8 cellular contexts compared by ENCODE assay signal in the genomic region with DNA sequence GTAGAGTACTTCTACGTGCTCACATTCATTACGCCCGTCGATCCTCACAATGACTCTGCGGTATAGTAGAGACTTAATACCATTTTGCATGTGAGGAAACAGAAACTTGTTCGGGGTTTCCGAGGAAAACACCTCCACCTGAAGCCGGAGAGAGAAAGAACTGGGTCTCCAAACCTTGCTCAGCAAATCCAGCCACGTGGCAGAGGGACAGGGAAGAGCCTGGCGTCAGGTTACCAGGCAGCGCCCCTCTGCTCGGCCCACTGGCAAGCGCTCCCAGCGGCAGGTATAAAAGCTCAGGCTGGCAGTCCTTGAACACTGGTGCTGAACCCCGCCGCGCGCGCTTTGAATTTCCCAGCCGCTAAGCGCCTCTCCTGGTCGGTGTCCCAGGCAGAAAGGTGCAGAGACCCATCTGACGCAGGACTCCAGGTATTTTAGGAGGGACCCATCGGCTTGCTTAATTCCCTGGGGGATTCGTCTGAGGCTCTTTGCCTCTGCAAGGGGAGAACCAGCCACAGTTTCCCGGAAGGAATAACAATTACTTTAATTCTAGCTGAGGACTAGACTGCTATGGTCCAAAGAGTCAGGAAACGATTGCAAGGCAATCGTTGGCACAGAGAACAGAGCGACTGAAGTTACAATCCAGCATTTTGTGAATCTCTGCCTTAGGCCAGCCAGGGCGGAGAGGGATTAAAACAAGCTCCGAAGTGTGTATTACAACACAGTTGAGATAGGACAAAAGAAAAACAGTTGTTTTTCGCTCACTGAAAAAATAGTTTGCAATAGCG.
A peak's percentile ranks its signal among the peaks of the same experiment; 100 is the strongest.
DNase-seq lines count a peak whose midpoint lies in the region; ATAC-seq lines count a peak whose summit lies in the region.

A gene with protein sequence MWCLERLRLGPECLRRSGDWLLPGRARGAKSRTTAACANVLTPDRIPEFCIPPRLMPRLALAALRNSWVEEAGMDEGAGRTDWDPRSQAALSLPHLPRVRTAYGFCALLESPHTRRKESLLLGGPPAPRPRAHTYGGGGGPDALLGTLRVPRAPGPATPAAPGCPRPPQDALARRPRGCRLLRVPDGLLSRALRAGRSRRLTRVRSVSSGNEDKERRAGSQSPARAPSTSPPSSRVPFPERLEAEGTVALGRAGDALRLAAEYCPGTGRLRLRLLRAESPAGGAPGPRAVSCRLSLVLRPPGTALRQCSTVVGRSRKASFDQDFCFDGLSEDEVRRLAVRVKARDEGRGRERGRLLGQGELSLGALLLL (plus strand): TSS at position 315 of the 785 bp plus-strand sequence. CDS start 637 bp downstream, outside the sequence.

- peak; percentile 58 for DNase-seq in EH (ENCODE audit: low read depth)
- DNase-seq in KBM-7 = peak; percentile 78
- DNase-seq in T follicular helper cell (ENCODE audit: low read depth) = peak; percentile 41
- DNase-seq in anterior cingulate cortex (lab: John Stamatoyannopoulos, UW) = peak in 31 of 58 donors; percentile 7 to 56 (median 24)
- peak; percentile 20 for DNase-seq in hepatic stellate cell (ENCODE audit: low spot score)
- DNase-seq in putamen (ENCODE audit: low spot score) = peak; percentile 42
- DNase-seq in dedifferentiated amniotic fluid mesenchymal stem cell (ENCODE audit: extremely low spot score) = no peak

- in situ Hi-C loops in KBM-7 (cut with MboI; ENCODE audit: low pct_unique_long_range_greater_than_20kb, low sequenced_read_pairs) = no loop called here

- no peak for ATAC-seq in GM18909 (IDR thresholded peaks at IDR 0.05; ENCODE audit: poor library complexity, unreplicated experiment)
